Comparison of ENCODE assay signal across 21 cellular contexts in genomic region chr7:43520201-43520600, GRCh38.
"Had no signal": no experiment of that assay in that cellular context is flagged by ENCODE, and none has a peak within 500 bp of the region (broad histone marks: within the 10 kb centered on the region; RNA-seq: fewer than 3 reads in every experiment).

No MANE protein-coding gene starts in this region.

- H3K27me3 ChIP-seq: brain microvascular endothelial cell, cardiac muscle cell, SJSA1 had no signal

- H3K9me3 ChIP-seq: SJSA1 had no signal

- H3K27ac ChIP-seq: brain microvascular endothelial cell, cardiac muscle cell, SJSA1 had no signal

- H3K36me3 ChIP-seq: brain microvascular endothelial cell, cardiac muscle cell, SJSA1 had no signal

- H3K4me3 ChIP-seq: cardiac muscle cell, SJSA1 had no signal

- ATAC-seq: activated T-helper 17 cell treated with anti-CD3 and anti-CD28 coated beads, Interleukin-2, amount 50 U/mL, for 72 hours; T-helper 17 cell had no signal

- DNase-seq: activated CD4-positive, alpha-beta memory T cell treated with anti-CD3 and anti-CD28 coated beads for 36 hours; activated CD4-positive, alpha-beta T cell treated with anti-CD3 and anti-CD28 coated beads, Interleukin-2, amount 10 ng/mL, durations not matched to agents 7 days and 5 days; activated CD4-positive, CD25-positive, alpha-beta regulatory T cell; activated CD8-positive, alpha-beta memory T cell treated with anti-CD3 and anti-CD28 coated beads for 24 hours; activated gamma-delta T cell; activated naive CD4-positive, alpha-beta T cell treated with anti-CD3 and anti-CD28 coated beads for 36 hours; activated T-cell treated with anti-CD3 and anti-CD28 coated beads, Interleukin-2, amount 50 U/mL, for 48 hours; amygdala; brain microvascular endothelial cell; Karpas-422; NCI-H1105 treated with DMSO at 0.1 percent for 48 hours; NCI-H1436 treated with DMSO at 0.1 percent for 48 hours; NCI-H187; NCI-H2081; NCI-H526; SHP77; T-helper 17 cell; T-helper 9 cell had no signal
